ENCODE assay signal across 8 cellular contexts in genomic region chr10:3782099-3782455, GRCh38. TPM values are rescaled to one million over a fixed set of nuclear protein-coding genes. Genes with fewer than 3 reads are reported as not detected.
DNase-seq lines count a peak whose midpoint lies in the region; ATAC-seq and TF ChIP-seq lines count a peak whose summit lies in the region.

No MANE protein-coding gene starts in this region.

- POLR2A ChIA-PET in activated CD8-positive, alpha-beta T cell treated with anti-CD3 and anti-CD28 coated beads, Interleukin-2, amount 10 ng/mL, durations not matched to agents 7 days and 5 days (lab: Charles Lee), result interaction anchor here (0.6 to 6.8 kb wide), 17 partner anchors 10 to 372 kb away, joined by 3 to 658 read pairs (median 69); no protein-coding TSS in a partner anchor

- H3K4me3 Mint-ChIP-seq in HFFc6, result peak overlapping the region; percentile 96
- peak overlapping the region; percentile 95 for H3K4me3 Mint-ChIP-seq in activated CD8-positive, alpha-beta T cell treated with anti-CD3 and anti-CD28 coated beads, Interleukin-2, amount 10 ng/mL, durations not matched to agents 7 days and 5 days
- peak overlapping the region; percentile 98 for H3K4me3 Mint-ChIP-seq in glutamatergic neuron (ENCODE audit: unreplicated experiment)
- peak overlapping the region; percentile 89 to 94 for H3K4me3 Mint-ChIP-seq in stimulated activated naive B cell treated with anti-CD40 and anti-IgM and Interleukin-4, amounts not matched to agents 10 μg/mL and 1 μg/mL and 100 μg/mL, for 72 hours

- H3K27ac Mint-ChIP-seq in HFFc6 (peak overlapping the region; percentile 99), glutamatergic neuron (ENCODE audit: unreplicated experiment) (peak overlapping the region; percentile 98)
- H3K27ac Mint-ChIP-seq in activated CD8-positive, alpha-beta T cell treated with anti-CD3 and anti-CD28 coated beads, Interleukin-2, amount 10 ng/mL, durations not matched to agents 7 days and 5 days, result peak overlapping the region; percentile 98
- peak overlapping the region; percentile 100 for H3K27ac Mint-ChIP-seq in stimulated activated naive B cell treated with anti-CD40 and anti-IgM and Interleukin-4, amounts not matched to agents 10 μg/mL and 1 μg/mL and 100 μg/mL, for 72 hours

- CTCF ChIA-PET in activated CD8-positive, alpha-beta T cell treated with anti-CD3 and anti-CD28 coated beads, Interleukin-2, amount 10 ng/mL, durations not matched to agents 7 days and 5 days (lab: Charles Lee), result interaction anchor here (0.6 to 2.8 kb wide), 13 partner anchors 17 to 544 kb away, joined by 3 to 20 read pairs (median 3); no protein-coding TSS in a partner anchor

- DNase-seq in HFFc6, result no peak
- DNase-seq in activated CD8-positive, alpha-beta T cell treated with anti-CD3 and anti-CD28 coated beads, Interleukin-2, amount 10 ng/mL, durations not matched to agents 7 days and 5 days, result peak; percentile 54
- no peak for DNase-seq in glutamatergic neuron
- no peak for DNase-seq in stimulated activated naive B cell treated with anti-CD40 and anti-IgM and Interleukin-4, amounts not matched to agents 10 μg/mL and 1 μg/mL and 100 μg/mL, for 72 hours
- DNase-seq in sciatic nerve (ENCODE audit: low spot score), result no peak
- no peak for DNase-seq in mucosa of gallbladder (ENCODE audit: low spot score)
- DNase-seq in stimulated activated CD4-positive, alpha-beta T cell treated with anti-CD3 and anti-CD28 coated beads, Interleukin-4, amount 100 ng/mL, for 1 hour, result no peak

- ATAC-seq in activated CD8-positive, alpha-beta T cell treated with anti-CD3 and anti-CD28 coated beads, Interleukin-2, amount 10 ng/mL, durations not matched to agents 7 days and 5 days, result no peak
- ATAC-seq in stimulated activated naive B cell treated with anti-CD40 and anti-IgM and Interleukin-4, amounts not matched to agents 10 μg/mL and 1 μg/mL and 100 μg/mL, for 72 hours (replicated peaks), result no peak
- no peak for ATAC-seq in sciatic nerve
- no peak for ATAC-seq in GM21423 (IDR thresholded peaks at IDR 0.05; ENCODE audit: unreplicated experiment)

- TF ChIP-seq CTCF in HFFc6 (IDR thresholded peaks at IDR 0.05) (no peak), glutamatergic neuron (IDR thresholded peaks at IDR 0.05; ENCODE audit: partially characterized antibody, unreplicated experiment) (no peak)

- H3K36me3 Mint-ChIP-seq in HFFc6 (ENCODE audit: low read depth), result peaks cover 69% of the 10 kb centered on the region
- peaks cover 77% of the 10 kb centered on the region for H3K36me3 Mint-ChIP-seq in activated CD8-positive, alpha-beta T cell treated with anti-CD3 and anti-CD28 coated beads, Interleukin-2, amount 10 ng/mL, durations not matched to agents 7 days and 5 days (ENCODE audit: low read depth)
- peaks cover 21% of the 10 kb centered on the region for H3K36me3 Mint-ChIP-seq in glutamatergic neuron (ENCODE audit: unreplicated experiment)
- H3K36me3 Mint-ChIP-seq in stimulated activated naive B cell treated with anti-CD40 and anti-IgM and Interleukin-4, amounts not matched to agents 10 μg/mL and 1 μg/mL and 100 μg/mL, for 72 hours, result peaks cover 75 to 84% of the 10 kb centered on the region in 2 donors

- H3K9me3 Mint-ChIP-seq in HFFc6 (peaks cover 26% of the 10 kb centered on the region), glutamatergic neuron (ENCODE audit: unreplicated experiment) (peaks cover 38% of the 10 kb centered on the region)
- H3K9me3 Mint-ChIP-seq in activated CD8-positive, alpha-beta T cell treated with anti-CD3 and anti-CD28 coated beads, Interleukin-2, amount 10 ng/mL, durations not matched to agents 7 days and 5 days (ENCODE audit: insufficient read depth), result no peaks in the 10 kb centered on the region
- no peaks in the 10 kb centered on the region for H3K9me3 Mint-ChIP-seq in stimulated activated naive B cell treated with anti-CD40 and anti-IgM and Interleukin-4, amounts not matched to agents 10 μg/mL and 1 μg/mL and 100 μg/mL, for 72 hours

- intact Hi-C loops in sciatic nerve (cut with DNase I), result loop anchor here (5.0 kb wide), 2 partner anchors 315 to 875 kb away; no protein-coding TSS in a partner anchor

- H3K27me3 Mint-ChIP-seq in HFFc6 (ENCODE audit: insufficient read depth), result peaks cover 77% of the 10 kb centered on the region
- no peaks in the 10 kb centered on the region for H3K27me3 Mint-ChIP-seq in activated CD8-positive, alpha-beta T cell treated with anti-CD3 and anti-CD28 coated beads, Interleukin-2, amount 10 ng/mL, durations not matched to agents 7 days and 5 days (ENCODE audit: low read depth)
- peaks cover 29% of the 10 kb centered on the region for H3K27me3 Mint-ChIP-seq in glutamatergic neuron (ENCODE audit: unreplicated experiment)
- H3K27me3 Mint-ChIP-seq in stimulated activated naive B cell treated with anti-CD40 and anti-IgM and Interleukin-4, amounts not matched to agents 10 μg/mL and 1 μg/mL and 100 μg/mL, for 72 hours, result no peaks in the 10 kb centered on the region

- H3K4me1 Mint-ChIP-seq in HFFc6 (ENCODE audit: low read depth) (peaks cover 69% of the 10 kb centered on the region), glutamatergic neuron (ENCODE audit: low read depth, unreplicated experiment) (peaks cover 36% of the 10 kb centered on the region)
- peaks cover 65% of the 10 kb centered on the region for H3K4me1 Mint-ChIP-seq in activated CD8-positive, alpha-beta T cell treated with anti-CD3 and anti-CD28 coated beads, Interleukin-2, amount 10 ng/mL, durations not matched to agents 7 days and 5 days (ENCODE audit: low read depth)
- peaks cover 47 to 82% of the 10 kb centered on the region in 2 donors for H3K4me1 Mint-ChIP-seq in stimulated activated naive B cell treated with anti-CD40 and anti-IgM and Interleukin-4, amounts not matched to agents 10 μg/mL and 1 μg/mL and 100 μg/mL, for 72 hours

RNA-seq across cellular contexts. Expression of gene KLF6, which starts 2.9 kb away (rescaled TPM):
- 100 to 1,000 TPM; 114 to 154 (median 142) TPM for total RNA-seq in HFFc6 (2021; fragmentation: NEBNext Ultra II Directional; extraction: Animal tissue kit (Norgen Biotek cat#: 25700))
- 100 to 1,000 TPM; 208 to 215 TPM for total RNA-seq in activated CD8-positive, alpha-beta T cell treated with anti-CD3 and anti-CD28 coated beads, Interleukin-2, amount 10 ng/mL, durations not matched to agents 7 days and 5 days
- total RNA-seq in glutamatergic neuron (ENCODE audit: unreplicated experiment), result 88.6 TPM
- 273 TPM for total RNA-seq in sciatic nerve
- total RNA-seq in mucosa of gallbladder, result 165 TPM
